In the genomic region with DNA sequence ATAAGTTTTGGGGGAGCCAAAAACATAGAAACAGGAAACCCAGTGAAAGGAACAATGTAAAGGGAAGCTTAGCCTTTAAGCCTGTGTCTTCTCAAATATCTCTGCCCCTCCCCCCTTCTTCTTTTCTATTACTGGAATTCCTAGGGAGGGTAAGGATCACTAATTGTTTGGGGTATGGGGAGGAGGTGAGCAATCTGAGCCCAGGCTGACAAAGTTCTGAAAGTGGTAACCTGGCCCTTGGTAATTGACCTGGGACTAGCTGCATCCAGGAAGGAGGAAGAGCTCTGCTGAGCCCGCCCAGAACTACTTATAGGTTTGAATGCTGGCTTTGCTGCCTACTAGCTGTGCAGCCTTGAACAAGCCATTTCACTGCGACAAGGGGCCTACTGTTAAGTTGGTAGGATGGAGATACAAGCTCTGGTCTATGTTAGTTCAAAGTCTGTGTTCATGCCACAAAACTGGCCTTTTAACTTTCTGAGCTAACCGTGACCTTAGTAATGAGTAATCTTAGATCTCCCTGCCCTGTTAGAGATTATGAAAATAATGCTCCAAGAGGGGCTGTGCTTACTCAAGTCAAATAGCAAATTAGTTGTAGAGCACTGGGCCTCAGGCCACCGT, we compare ENCODE assay signal across 1 cellular context.
TF ChIP-seq lines count a peak whose summit lies in the region.

No MANE protein-coding gene starts in this region.

TF ChIP-seq in H1, 55 proteins besides CTCF, POLR2A, EP300 and RAD21:
- TF ChIP-seq CEBPB (IDR thresholded peaks at IDR 0.05; ENCODE audit: low read depth, low read length) (no peak), ASH2L (IDR thresholded peaks at IDR 0.05; ENCODE audit: low read length) (peak; percentile 26), SRF (IDR thresholded peaks at IDR 0.05; ENCODE audit: low read depth, low read length) (no peak), BCL11A (IDR thresholded peaks at IDR 0.05; ENCODE audit: low read depth in 2 of 2, low read length in 2 of 2) (no peak), SP2 (IDR thresholded peaks at IDR 0.05; ENCODE audit: low read length) (no peak), YY1 (IDR thresholded peaks at IDR 0.05; ENCODE audit: low read depth, low read length) (no peak), HDAC6 (IDR thresholded peaks at IDR 0.05; ENCODE audit: low read depth, low read length) (no peak), SAP30 (IDR thresholded peaks at IDR 0.05; ENCODE audit: insufficient read depth, insufficient replicate concordance, low read length) (no peak), TCF12 (IDR thresholded peaks at IDR 0.05; ENCODE audit: low read depth, low read length) (no peak), SIN3A (conservative IDR thresholded peaks at IDR 0.05 in 1 of 2, IDR thresholded peaks at IDR 0.05 in 1 of 2; ENCODE audit: low read depth in 1 of 2, low read length in 2 of 2) (no peak), TAF7 (optimal IDR thresholded peaks at IDR 0.05; ENCODE audit: borderline replicate concordance, low read depth, low read length) (no peak), JUND (IDR thresholded peaks at IDR 0.05; ENCODE audit: low read length) (no peak), TAF1 (IDR thresholded peaks at IDR 0.05; ENCODE audit: low read depth, low read length) (no peak), TBP (IDR thresholded peaks at IDR 0.05; ENCODE audit: low read depth, low read length) (0 out of 2 replicates have a peak, but pooled peaks have one; percentile 22), TEAD4 (IDR thresholded peaks at IDR 0.05; ENCODE audit: low read depth, low read length) (peak; percentile 51; the same call in 1 of the 2 replicates), SP1 (IDR thresholded peaks at IDR 0.05; ENCODE audit: low read depth, low read length) (peak; percentile 74), ZNF274 (IDR thresholded peaks at IDR 0.05; ENCODE audit: borderline replicate concordance, extremely low read depth, low read length) (no peak), ATF2 (IDR thresholded peaks at IDR 0.05; ENCODE audit: low read length) (no peak)
